8 cellular contexts compared by ENCODE assay signal in the genomic region with DNA sequence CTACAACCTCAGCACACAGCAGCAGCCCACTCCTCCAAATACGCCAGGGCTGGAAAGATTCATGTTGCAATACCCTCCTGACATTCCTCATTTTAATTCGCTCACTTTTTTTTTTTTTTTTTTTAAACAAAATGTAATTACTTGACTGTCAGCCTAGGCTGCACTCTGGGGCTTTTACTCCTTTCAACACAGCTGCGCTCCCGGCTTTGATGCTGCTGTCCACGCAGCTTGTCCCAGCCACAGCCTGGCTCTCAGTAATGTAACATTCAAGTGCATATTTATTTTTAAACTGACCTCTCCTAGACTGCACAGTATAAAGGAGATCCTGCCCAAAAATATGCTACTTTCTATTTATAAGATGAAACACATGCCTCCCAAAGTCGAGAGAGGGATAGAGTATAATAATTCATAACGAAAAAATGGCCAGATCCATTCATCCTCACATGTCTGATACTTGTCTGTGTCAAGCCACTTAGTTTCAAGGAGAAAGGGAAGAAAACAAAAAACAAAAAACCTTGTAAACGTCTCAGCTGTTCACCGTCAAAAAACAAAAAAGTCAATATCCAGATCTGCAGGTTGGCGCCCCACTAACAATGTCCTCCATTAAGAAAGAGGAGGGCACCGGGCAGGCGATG. TPM values are rescaled to one million over a fixed set of nuclear protein-coding genes. Genes with fewer than 3 reads are reported as not detected.
DNase-seq lines count a peak whose midpoint lies in the region; ATAC-seq and TF ChIP-seq lines count a peak whose summit lies in the region.

No MANE protein-coding gene starts in this region.

- H2AFZ ChIP-seq in OCI-LY3 (ENCODE audit: low read depth, low read length): no peak overlapping the region

- TF ChIP-seq CTCF in OCI-LY3 (IDR thresholded peaks at IDR 0.05; ENCODE audit: low read depth, low read length) (no peak), neural crest cell (conservative IDR thresholded peaks at IDR 0.05) (no peak)

- no peak for DNase-seq in CD4-positive, CD25-positive, alpha-beta regulatory T cell
- DNase-seq in epithelial cell of prostate (ENCODE audit: low read depth, low spot score): no peak
- DNase-seq in neural crest cell (ENCODE audit: low read depth, low spot score): no peak
- no peak for DNase-seq in OCI-M2 (lab: John Stamatoyannopoulos, UW; ENCODE audit: unreplicated experiment)
- no peak for DNase-seq in stimulated activated CD4-positive, alpha-beta T cell treated with anti-CD3 and anti-CD28 coated beads, Interleukin-4, amount 100 ng/mL, for 1 hour
- no peak for DNase-seq in NCI-H187 treated with DMSO at 0.1 percent for 48 hours (lab: John Stamatoyannopoulos, UW)

- peak overlapping the region; percentile 77 for H3K27ac ChIP-seq in CD4-positive, CD25-positive, alpha-beta regulatory T cell (ENCODE audit: insufficient read depth, low read length, poor library complexity, severe bottlenecking)
- H3K27ac ChIP-seq in OCI-LY3 (ENCODE audit: low read length): no peak overlapping the region
- H3K27ac ChIP-seq in epithelial cell of prostate: peak overlapping the region; percentile 67

- H3K36me3 Mint-ChIP-seq in CD4-positive, CD25-positive, alpha-beta regulatory T cell: peaks cover 2% of the 10 kb centered on the region
- H3K36me3 Mint-ChIP-seq in neural crest cell (ENCODE audit: low read depth): no peaks in the 10 kb centered on the region

- peaks cover 47 to 65% (median 57%) of the 10 kb centered on the region in 4 donors for H3K4me1 Mint-ChIP-seq in CD4-positive, CD25-positive, alpha-beta regulatory T cell
- peaks cover 29% of the 10 kb centered on the region for H3K4me1 Mint-ChIP-seq in neural crest cell

- peak overlapping the region; percentile 93 for H3K4me2 ChIP-seq in OCI-LY3 (ENCODE audit: low read length)

- H3K9me3 Mint-ChIP-seq in CD4-positive, CD25-positive, alpha-beta regulatory T cell: no peaks in the 10 kb centered on the region
- no peaks in the 10 kb centered on the region for H3K9me3 Mint-ChIP-seq in neural crest cell

- peak overlapping the region; percentile 78 to 95 (median 89) for H3K27ac Mint-ChIP-seq in CD4-positive, CD25-positive, alpha-beta regulatory T cell
- no peak overlapping the region for H3K27ac Mint-ChIP-seq in neural crest cell (ENCODE audit: unreplicated experiment)

- H4K20me1 ChIP-seq in OCI-LY3 (ENCODE audit: insufficient read depth, low read length): peaks cover 50% of the 10 kb centered on the region

- H3K4me1 ChIP-seq in CD4-positive, CD25-positive, alpha-beta regulatory T cell (ENCODE audit: control insufficient read depth, insufficient read depth, low read length, poor library complexity, severe bottlenecking): peaks cover 56% of the 10 kb centered on the region
- H3K4me1 ChIP-seq in OCI-LY3 (ENCODE audit: low read length): peaks cover 32% of the 10 kb centered on the region

- H3K4me3 Mint-ChIP-seq in CD4-positive, CD25-positive, alpha-beta regulatory T cell: peak overlapping the region; percentile 91 to 100 (median 98)
- peak overlapping the region; percentile 92 for H3K4me3 Mint-ChIP-seq in neural crest cell

- H3K27me3 Mint-ChIP-seq in CD4-positive, CD25-positive, alpha-beta regulatory T cell: no peaks in the 10 kb centered on the region
- H3K27me3 Mint-ChIP-seq in neural crest cell (ENCODE audit: low read depth): no peaks in the 10 kb centered on the region

- peaks cover 62% of the 10 kb centered on the region for H3K79me2 ChIP-seq in OCI-LY3 (ENCODE audit: low read length)

- H3K27me3 ChIP-seq in CD4-positive, CD25-positive, alpha-beta regulatory T cell (ENCODE audit: control insufficient read depth, insufficient read depth, low read length): no peaks in the 10 kb centered on the region
- H3K27me3 ChIP-seq in OCI-LY3 (ENCODE audit: low read depth, low read length): no peaks in the 10 kb centered on the region

- H3K36me3 ChIP-seq in CD4-positive, CD25-positive, alpha-beta regulatory T cell (ENCODE audit: control insufficient read depth, insufficient read depth, low read length): peaks cover 5% of the 10 kb centered on the region
- peaks cover 27% of the 10 kb centered on the region for H3K36me3 ChIP-seq in OCI-LY3 (replicated peaks; ENCODE audit: low read depth, low read length)

- peak overlapping the region; percentile 96 for H3K9ac ChIP-seq in OCI-LY3 (ENCODE audit: low read length)

- no peak for ATAC-seq in CD4-positive, CD25-positive, alpha-beta regulatory T cell (ENCODE audit: low read depth in 2 of 2)
- ATAC-seq in HG03354 (IDR thresholded peaks at IDR 0.05; ENCODE audit: poor library complexity, severe bottlenecking, unreplicated experiment): no peak

- H3K9me3 ChIP-seq in CD4-positive, CD25-positive, alpha-beta regulatory T cell (ENCODE audit: control insufficient read depth in 2 of 2, low read length in 2 of 2): no peaks in the 10 kb centered on the region
- H3K9me3 ChIP-seq in OCI-LY3 (ENCODE audit: insufficient read depth, low read length): no peaks in the 10 kb centered on the region

- H3K4me3 ChIP-seq in CD4-positive, CD25-positive, alpha-beta regulatory T cell (ENCODE audit: low read depth, low read length): peak overlapping the region; percentile 85
- peak overlapping the region; percentile 82 for H3K4me3 ChIP-seq in OCI-LY3 (ENCODE audit: low read length)

RNA-seq across cellular contexts. Expression of a gene that starts 0.9 kb away (rescaled TPM):
- 36.4 TPM for total RNA-seq in CD4-positive, CD25-positive, alpha-beta regulatory T cell
- 10 to 100 TPM; 57.9 to 81.4 (median 68.5) TPM for polyA plus RNA-seq in CD4-positive, CD25-positive, alpha-beta regulatory T cell
- total RNA-seq in neural crest cell: 15.7 and 17.5 TPM in 2 replicates
